ENCODE assay signal across 9 cellular contexts in the genomic region with DNA sequence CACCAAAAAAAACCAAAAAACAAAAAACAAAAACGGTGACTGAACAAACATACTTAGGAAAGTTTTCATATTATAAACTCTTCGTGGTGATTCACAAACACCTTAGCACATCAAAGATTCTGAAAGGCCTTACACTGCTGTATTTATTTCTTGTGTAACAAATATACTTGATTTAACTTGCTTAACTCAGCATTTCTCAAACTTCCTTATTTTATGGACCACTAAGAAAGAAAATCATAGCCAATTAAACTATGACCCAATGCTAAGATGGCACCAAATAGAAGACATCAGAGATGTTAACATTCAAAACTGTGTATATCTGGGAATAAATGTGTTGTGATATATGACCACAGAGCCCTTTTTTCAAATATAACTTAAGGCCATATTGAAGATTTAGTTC. TPM values are rescaled to one million over a fixed set of nuclear protein-coding genes. Genes with fewer than 3 reads are reported as not detected.
DNase-seq lines count a peak whose midpoint lies in the region; TF ChIP-seq lines count a peak whose summit lies in the region.
"Had no signal": no experiment of that assay in that cellular context is flagged by ENCODE, and none has a peak within 500 bp of the region (broad histone marks: within the 10 kb centered on the region; RNA-seq: fewer than 3 reads in every experiment).

No MANE protein-coding gene starts in this region.

- H3K4me1 Mint-ChIP-seq in brain (peaks cover 14% of the 10 kb centered on the region), nephron progenitor cell (peaks cover 17% of the 10 kb centered on the region)

- intact Hi-C loops in posterior vena cava (cut with DNase I), result no loop called here

- peaks cover 0 to 3% (median 0%) of the 10 kb centered on the region in 5 experiments for H3K9me3 Mint-ChIP-seq in brain
- no peaks in the 10 kb centered on the region for H3K9me3 Mint-ChIP-seq in nephron progenitor cell

- peaks cover 65% of the 10 kb centered on the region for H3K27me3 Mint-ChIP-seq in brain
- H3K27me3 Mint-ChIP-seq in nephron progenitor cell (ENCODE audit: low read depth, poor library complexity), result peaks cover 31% of the 10 kb centered on the region

- no peak overlapping the region for H3K4me3 ChIP-seq in NB4 (ENCODE audit: low read depth, low read length)

- DNase-seq in SIG-M5 treated with dmso at 0.1 percent for 504 hours (lab: John Stamatoyannopoulos, UW; ENCODE audit: unreplicated experiment) (peak; percentile 48), SIG-M5 (lab: John Stamatoyannopoulos, UW) (no peak), NB4 (ENCODE audit: low read depth) (peak; percentile 51), nephron progenitor cell (no peak), NCI-H1048 (lab: John Stamatoyannopoulos, UW) (no peak), posterior vena cava (ENCODE audit: low spot score) (no peak), HCEC 1CT (no peak)
- DNase-seq: glutamatergic neuron had no signal

- no peaks in the 10 kb centered on the region for H3K36me3 Mint-ChIP-seq in brain
- H3K36me3 Mint-ChIP-seq in nephron progenitor cell (ENCODE audit: low read depth), result no peaks in the 10 kb centered on the region

- H3K27ac Mint-ChIP-seq in brain (peak overlapping the region in 1 of 5 experiments; percentile 1), nephron progenitor cell (no peak overlapping the region)

- H3K4me3 Mint-ChIP-seq in brain (peak overlapping the region in 4 of 5 experiments; percentile 10 to 72 (median 50)), nephron progenitor cell (peak overlapping the region; percentile 78)

- TF ChIP-seq POLR2A in NB4 (IDR thresholded peaks at IDR 0.05; ENCODE audit: extremely low read depth, insufficient read length), result no peak

- TF ChIP-seq CTCF in NB4 (IDR thresholded peaks at IDR 0.05; ENCODE audit: low read depth, low read length) (no peak), brain (conservative IDR thresholded peaks at IDR 0.05) (no peak), nephron progenitor cell (IDR thresholded peaks at IDR 0.05) (no peak)

RNA-seq across cellular contexts. Expression of gene RREB1, which starts 57.7 kb away (rescaled TPM):
- polyA plus RNA-seq in brain (ENCODE audit: insufficient read depth, low read depth, low replicate concordance), result 3.2 TPM
- 10 to 100 TPM; 28.8 to 31.8 TPM for total RNA-seq in posterior vena cava

Comparison
In these comparisons a context has a peak if more than half of its experiments do, and no peak if none do; other contexts are left out.
1. DNase-seq: peak in SIG-M5 treated with dmso at 0.1 percent for 504 hours (single experiment) and NB4 (single experiment); none in SIG-M5 (single experiment), nephron progenitor cell (single experiment), NCI-H1048 (single experiment), posterior vena cava (single experiment) and HCEC 1CT (single experiment).